ENCODE assay signal across 2 cellular contexts in genomic region chr1:32400876-32401631, GRCh38.
A peak's percentile ranks its signal among the peaks of the same experiment; 100 is the strongest.
TF ChIP-seq lines count a peak whose summit lies in the region.

No MANE protein-coding gene starts in this region.

TF ChIP-seq in IMR-90, 13 proteins besides CTCF, POLR2A, EP300 and RAD21:
- 0 out of 2 replicates have a peak, but pooled peaks have one; percentile 14 for TF ChIP-seq FOS (IDR thresholded peaks at IDR 0.05; ENCODE audit: low read depth, low read length)
- TF ChIP-seq CHD1 (IDR thresholded peaks at IDR 0.05; ENCODE audit: low read depth, low read length), result no peak
- TF ChIP-seq RCOR1 (IDR thresholded peaks at IDR 0.05; ENCODE audit: insufficient replicate concordance, low read length), result no peak
- peak; percentile 32; the same call in 1 of the 2 replicates for TF ChIP-seq MAZ (IDR thresholded peaks at IDR 0.05; ENCODE audit: borderline replicate concordance, low read depth, low read length)
- peak; percentile 83 for TF ChIP-seq SMC3 (IDR thresholded peaks at IDR 0.05; ENCODE audit: low read depth, low read length)
- no peak for TF ChIP-seq MAFK (IDR thresholded peaks at IDR 0.05; ENCODE audit: low read depth, low read length)
- TF ChIP-seq BHLHE40 (IDR thresholded peaks at IDR 0.05; ENCODE audit: low read depth, low read length), result no peak
- TF ChIP-seq RFX5 (IDR thresholded peaks at IDR 0.05; ENCODE audit: low read depth, low read length), result no peak
- no peak for TF ChIP-seq CEBPB (IDR thresholded peaks at IDR 0.05; ENCODE audit: low read depth, low read length)
TF ChIP-seq in IMR-90: peak in this region for 3.

TF ChIP-seq in neural cell, 6 proteins besides CTCF, POLR2A, EP300 and RAD21:
- TF ChIP-seq, protein P1, sequence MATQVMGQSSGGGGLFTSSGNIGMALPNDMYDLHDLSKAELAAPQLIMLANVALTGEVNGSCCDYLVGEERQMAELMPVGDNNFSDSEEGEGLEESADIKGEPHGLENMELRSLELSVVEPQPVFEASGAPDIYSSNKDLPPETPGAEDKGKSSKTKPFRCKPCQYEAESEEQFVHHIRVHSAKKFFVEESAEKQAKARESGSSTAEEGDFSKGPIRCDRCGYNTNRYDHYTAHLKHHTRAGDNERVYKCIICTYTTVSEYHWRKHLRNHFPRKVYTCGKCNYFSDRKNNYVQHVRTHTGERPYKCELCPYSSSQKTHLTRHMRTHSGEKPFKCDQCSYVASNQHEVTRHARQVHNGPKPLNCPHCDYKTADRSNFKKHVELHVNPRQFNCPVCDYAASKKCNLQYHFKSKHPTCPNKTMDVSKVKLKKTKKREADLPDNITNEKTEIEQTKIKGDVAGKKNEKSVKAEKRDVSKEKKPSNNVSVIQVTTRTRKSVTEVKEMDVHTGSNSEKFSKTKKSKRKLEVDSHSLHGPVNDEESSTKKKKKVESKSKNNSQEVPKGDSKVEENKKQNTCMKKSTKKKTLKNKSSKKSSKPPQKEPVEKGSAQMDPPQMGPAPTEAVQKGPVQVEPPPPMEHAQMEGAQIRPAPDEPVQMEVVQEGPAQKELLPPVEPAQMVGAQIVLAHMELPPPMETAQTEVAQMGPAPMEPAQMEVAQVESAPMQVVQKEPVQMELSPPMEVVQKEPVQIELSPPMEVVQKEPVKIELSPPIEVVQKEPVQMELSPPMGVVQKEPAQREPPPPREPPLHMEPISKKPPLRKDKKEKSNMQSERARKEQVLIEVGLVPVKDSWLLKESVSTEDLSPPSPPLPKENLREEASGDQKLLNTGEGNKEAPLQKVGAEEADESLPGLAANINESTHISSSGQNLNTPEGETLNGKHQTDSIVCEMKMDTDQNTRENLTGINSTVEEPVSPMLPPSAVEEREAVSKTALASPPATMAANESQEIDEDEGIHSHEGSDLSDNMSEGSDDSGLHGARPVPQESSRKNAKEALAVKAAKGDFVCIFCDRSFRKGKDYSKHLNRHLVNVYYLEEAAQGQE (IDR thresholded peaks at IDR 0.05; ENCODE audit: borderline replicate concordance), result peak; percentile 32
- TF ChIP-seq SMC3 (conservative IDR thresholded peaks at IDR 0.05; ENCODE audit: poor library complexity) (peak; percentile 94), POLR2AphosphoS5 (IDR thresholded peaks at IDR 0.05) (no peak)
